ENCODE assay signal across 8 cellular contexts in genomic region chr1:1033731-1034437, GRCh38. TPM values are rescaled to one million over a fixed set of nuclear protein-coding genes. Genes with fewer than 3 reads are reported as not detected.
DNase-seq lines count a peak whose midpoint lies in the region.

No MANE protein-coding gene starts in this region.

- peaks cover 9% of the 10 kb centered on the region for H3K27me3 Mint-ChIP-seq in activated naive CD8-positive, alpha-beta T cell treated with anti-CD3 and anti-CD28 coated beads for 36 hours

- H3K79me1 ChIP-seq in mesenchymal stem cell (replicated peaks; ENCODE audit: low read length, poor library complexity, severe bottlenecking): peaks cover 27% of the 10 kb centered on the region

- peaks cover 0 to 67% of the 10 kb centered on the region in 2 experiments for H3K27me3 ChIP-seq in mesenchymal stem cell (ENCODE audit: control insufficient read depth in 1 of 2, insufficient read depth in 1 of 2, low read length in 2 of 2)

- no peak overlapping the region for H3K14ac ChIP-seq in mesenchymal stem cell (ENCODE audit: low read length in 2 of 2)

- DNase-seq in stimulated activated CD4-positive, alpha-beta T cell treated with anti-CD3 and anti-CD28 coated beads, Interleukin-12 subunit alpha, Interleukin-12 subunit beta, amount 100 ng/mL, for 4 hours: peak; percentile 26
- no peak for DNase-seq in stimulated activated CD4-positive, alpha-beta T cell treated with anti-CD3 and anti-CD28 coated beads, Interleukin-15, amount 100 ng/mL, for 24 hours
- peak; percentile 36 for DNase-seq in activated naive CD8-positive, alpha-beta T cell treated with anti-CD3 and anti-CD28 coated beads for 36 hours
- DNase-seq in mesenchymal stem cell (no peak), AG08396 (ENCODE audit: low spot score) (no peak), iPS-NIHi7 (ENCODE audit: extremely low spot score) (no peak)
- no peak for DNase-seq in activated effector memory CD4-positive, alpha-beta T cell treated with Interleukin-2 at 50 U/mL for 16 hours

- no peak overlapping the region for H2BK12ac ChIP-seq in mesenchymal stem cell (ENCODE audit: low read length in 2 of 2)

- H3K9me3 ChIP-seq in mesenchymal stem cell (ENCODE audit: control insufficient read depth, low read length): no peaks in the 10 kb centered on the region

- H3K4ac ChIP-seq in mesenchymal stem cell (ENCODE audit: low read depth in 1 of 2, low read length in 2 of 2): no peak overlapping the region

- no peaks in the 10 kb centered on the region for H3K9me3 Mint-ChIP-seq in activated naive CD8-positive, alpha-beta T cell treated with anti-CD3 and anti-CD28 coated beads for 36 hours

- peak overlapping the region; percentile 84 for H3K4me2 ChIP-seq in mesenchymal stem cell (ENCODE audit: low read length, poor library complexity, severe bottlenecking)

- H3K23ac ChIP-seq in mesenchymal stem cell (ENCODE audit: low read length in 2 of 2): peak overlapping the region in 1 of 2 experiments; percentile 46

- H4K91ac ChIP-seq in mesenchymal stem cell (ENCODE audit: low read length): no peak overlapping the region

- no peak overlapping the region for H2BK15ac ChIP-seq in mesenchymal stem cell (ENCODE audit: low read depth, poor library complexity, severe bottlenecking)

- no peak overlapping the region for H4K8ac ChIP-seq in mesenchymal stem cell (ENCODE audit: low read length)

- no peak overlapping the region for H2AFZ ChIP-seq in mesenchymal stem cell (ENCODE audit: low read depth, low read length)

- H3K4me1 Mint-ChIP-seq in activated naive CD8-positive, alpha-beta T cell treated with anti-CD3 and anti-CD28 coated beads for 36 hours: peaks cover 19% of the 10 kb centered on the region

- peak overlapping the region; percentile 73 for H3K4me3 Mint-ChIP-seq in activated naive CD8-positive, alpha-beta T cell treated with anti-CD3 and anti-CD28 coated beads for 36 hours

- H2BK5ac ChIP-seq in mesenchymal stem cell (ENCODE audit: low read depth, low read length, poor library complexity, severe bottlenecking): no peak overlapping the region

- no peak overlapping the region for H2AK5ac ChIP-seq in mesenchymal stem cell (ENCODE audit: low read length, severe bottlenecking)

- H3K27ac ChIP-seq in mesenchymal stem cell (ENCODE audit: low read length, poor library complexity, severe bottlenecking) (no peak overlapping the region), urinary bladder (ENCODE audit: low read depth) (no peak overlapping the region)

- H3K4me3 ChIP-seq in mesenchymal stem cell (ENCODE audit: insufficient read depth in 1 of 2, low read depth in 1 of 2, low read length in 2 of 2) (peak overlapping the region in 1 of 2 experiments; percentile 47), urinary bladder (ENCODE audit: low read depth, low read length) (peak overlapping the region; percentile 44)

- peak overlapping the region; percentile 42 for H3K27ac Mint-ChIP-seq in activated naive CD8-positive, alpha-beta T cell treated with anti-CD3 and anti-CD28 coated beads for 36 hours

- H3K4me1 ChIP-seq in mesenchymal stem cell (ENCODE audit: control insufficient read depth, insufficient read depth, low read depth, low read length) (peaks cover 61% of the 10 kb centered on the region), urinary bladder (ENCODE audit: insufficient read depth) (peaks cover 2% of the 10 kb centered on the region)

- H3K36me3 ChIP-seq in mesenchymal stem cell (ENCODE audit: control insufficient read depth in 1 of 2, insufficient read depth in 2 of 2, low read depth in 1 of 2, low read length in 2 of 2): peaks cover 0 to 78% of the 10 kb centered on the region in 2 experiments
- no peaks in the 10 kb centered on the region for H3K36me3 ChIP-seq in urinary bladder (ENCODE audit: insufficient read depth)

- H3K18ac ChIP-seq in mesenchymal stem cell (ENCODE audit: low read depth in 1 of 2, low read length in 2 of 2): no peak overlapping the region

- no peak overlapping the region for H3K9ac ChIP-seq in mesenchymal stem cell (ENCODE audit: low read length)

- peaks cover 2% of the 10 kb centered on the region for H3K36me3 Mint-ChIP-seq in activated naive CD8-positive, alpha-beta T cell treated with anti-CD3 and anti-CD28 coated beads for 36 hours

- H2BK120ac ChIP-seq in mesenchymal stem cell (ENCODE audit: low read depth, low read length): no peak overlapping the region

- 4% methylated on average over 67 of the region's 71 CpGs for WGBS in mesenchymal stem cell
- 14% methylated on average over 71 of the region's 71 CpGs for WGBS in urinary bladder

RNA-seq across cellular contexts. Expression of gene AGRN, which starts 14.0 kb away (rescaled TPM):
- total RNA-seq in activated naive CD8-positive, alpha-beta T cell treated with anti-CD3 and anti-CD28 coated beads for 36 hours: 10 to 100 TPM; 30.4 to 30.5 TPM
- 64.9 TPM for polyA plus RNA-seq in mesenchymal stem cell (2013, experiment 1 of 2)
- polyA plus RNA-seq in mesenchymal stem cell (2013, experiment 2 of 2): 62.3 TPM
- total RNA-seq in urinary bladder: 43.3 TPM
- 38.7 TPM for polyA plus RNA-seq in urinary bladder

RNA-seq across cellular contexts. Expression of gene ISG15, which starts 20.6 kb away (rescaled TPM):
- 10 to 100 TPM; 71.7 to 78.4 TPM for total RNA-seq in activated naive CD8-positive, alpha-beta T cell treated with anti-CD3 and anti-CD28 coated beads for 36 hours
- polyA plus RNA-seq in mesenchymal stem cell (2013, experiment 1 of 2): 70.3 TPM
- polyA plus RNA-seq in mesenchymal stem cell (2013, experiment 2 of 2): 75.0 TPM
- 41.8 TPM for total RNA-seq in urinary bladder
- 75.7 TPM for polyA plus RNA-seq in urinary bladder

RNA-seq across cellular contexts. Expression of gene HES4, which starts 34.0 kb away (rescaled TPM):
- total RNA-seq in activated naive CD8-positive, alpha-beta T cell treated with anti-CD3 and anti-CD28 coated beads for 36 hours: 1 to 10 TPM in 1 of 2 experiments, under 1 TPM in 1; 0.93 to 1.1 TPM
- 28.5 TPM for polyA plus RNA-seq in mesenchymal stem cell (2013, experiment 1 of 2)
- polyA plus RNA-seq in mesenchymal stem cell (2013, experiment 2 of 2): 25.8 TPM
- 9.8 TPM for total RNA-seq in urinary bladder
- polyA plus RNA-seq in urinary bladder: 38.5 TPM

RNA-seq across cellular contexts. Expression of gene RNF223, which starts 40.2 kb away (rescaled TPM):
- total RNA-seq in activated naive CD8-positive, alpha-beta T cell treated with anti-CD3 and anti-CD28 coated beads for 36 hours: not detected
- polyA plus RNA-seq in mesenchymal stem cell (2013, experiment 1 of 2): not detected
- not detected for polyA plus RNA-seq in mesenchymal stem cell (2013, experiment 2 of 2)
- total RNA-seq in urinary bladder: 2.7 TPM
- polyA plus RNA-seq in urinary bladder: 0.73 TPM

RNA-seq across cellular contexts. Expression of gene PERM1, which starts 52.0 kb away (rescaled TPM):
- not detected for total RNA-seq in activated naive CD8-positive, alpha-beta T cell treated with anti-CD3 and anti-CD28 coated beads for 36 hours
- polyA plus RNA-seq in mesenchymal stem cell (2013, experiment 1 of 2): not detected
- polyA plus RNA-seq in mesenchymal stem cell (2013, experiment 2 of 2): not detected
- 0.32 TPM for total RNA-seq in urinary bladder
- polyA plus RNA-seq in urinary bladder: 0.73 TPM

Comparison
In these comparisons a context has a peak if more than half of its experiments do, and no peak if none do; other contexts are left out.
1. DNase-seq: peak in stimulated activated CD4-positive, alpha-beta T cell treated with anti-CD3 and anti-CD28 coated beads, Interleukin-12 subunit alpha, Interleukin-12 subunit beta, amount 100 ng/mL, for 4 hours (single experiment) and activated naive CD8-positive, alpha-beta T cell treated with anti-CD3 and anti-CD28 coated beads for 36 hours (single experiment); none in stimulated activated CD4-positive, alpha-beta T cell treated with anti-CD3 and anti-CD28 coated beads, Interleukin-15, amount 100 ng/mL, for 24 hours (single experiment), mesenchymal stem cell (single experiment), AG08396 (single experiment), iPS-NIHi7 (single experiment) and activated effector memory CD4-positive, alpha-beta T cell treated with Interleukin-2 at 50 U/mL for 16 hours (single experiment).